ENCODE assay signal across 8 cellular contexts in the genomic region with DNA sequence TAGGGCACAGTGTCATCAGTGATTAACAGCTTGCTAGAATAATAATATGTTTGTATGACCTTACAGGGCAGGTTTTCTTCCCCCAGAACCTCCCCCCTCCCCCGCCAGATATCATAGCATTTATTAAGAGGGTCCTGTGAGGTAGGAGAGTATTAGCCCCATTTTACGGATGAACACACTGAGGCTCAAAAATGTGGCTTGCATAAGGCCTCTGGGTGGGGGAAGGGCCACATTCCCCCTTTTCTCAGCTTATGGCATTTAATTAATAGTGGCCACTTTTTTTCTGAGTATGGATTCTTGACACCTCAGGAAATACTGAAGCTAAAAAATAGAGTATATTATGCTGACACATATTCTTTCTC. TPM values are rescaled to one million over a fixed set of nuclear protein-coding genes. Genes with fewer than 3 reads are reported as not detected.
DNase-seq lines count a peak whose midpoint lies in the region; ATAC-seq and TF ChIP-seq lines count a peak whose summit lies in the region.

No MANE protein-coding gene starts in this region.

- H2AFZ ChIP-seq in neuron (ENCODE audit: low read depth, low read length), result peak overlapping the region; percentile 78

- peak overlapping the region; percentile 34 to 78 (median 66) for H3K4me3 Mint-ChIP-seq in CD4-positive, CD25-positive, alpha-beta regulatory T cell

- H3K4me1 ChIP-seq in CD4-positive, CD25-positive, alpha-beta regulatory T cell (ENCODE audit: control insufficient read depth, insufficient read depth, low read length, poor library complexity, severe bottlenecking), result peaks cover 22% of the 10 kb centered on the region
- peaks cover 29% of the 10 kb centered on the region for H3K4me1 ChIP-seq in neuron (ENCODE audit: insufficient read depth, low read length)

- H3K36me3 Mint-ChIP-seq in CD4-positive, CD25-positive, alpha-beta regulatory T cell, result no peaks in the 10 kb centered on the region

- ATAC-seq in CD4-positive, CD25-positive, alpha-beta regulatory T cell (ENCODE audit: low read depth in 2 of 2), result no peak
- ATAC-seq in HG03457 (IDR thresholded peaks at IDR 0.05; ENCODE audit: unreplicated experiment) (no peak), GM19395 (IDR thresholded peaks at IDR 0.05; ENCODE audit: unreplicated experiment) (no peak)

- H3K27me3 Mint-ChIP-seq in CD4-positive, CD25-positive, alpha-beta regulatory T cell, result peaks cover 65% of the 10 kb centered on the region

- POLR2A ChIA-PET in RWPE1 (lab: Yijun Ruan, JAX; ENCODE audit: low non-redundant PET), result no interaction called here

- H3K9me3 Mint-ChIP-seq in CD4-positive, CD25-positive, alpha-beta regulatory T cell, result peaks cover 0 to 2% (median 0%) of the 10 kb centered on the region in 7 donors

- CTCF ChIA-PET in RWPE1 (lab: Yijun Ruan, JAX), result interaction anchor here (0.7 kb wide), 1 partner anchor 49 kb away, joined by 3 read pairs; no protein-coding TSS in a partner anchor

- no peak for DNase-seq in CD4-positive, CD25-positive, alpha-beta regulatory T cell
- DNase-seq in RWPE1 (ENCODE audit: low spot score), result no peak
- no peak for DNase-seq in epithelial cell of proximal tubule (ENCODE audit: low read depth)
- no peak for DNase-seq in epidermal melanocyte (ENCODE audit: insufficient read length, low spot score)
- no peak for DNase-seq in activated CD8-positive, alpha-beta memory T cell treated with anti-CD3 and anti-CD28 coated beads for 24 hours

- peaks cover 0 to 10% (median 6%) of the 10 kb centered on the region in 4 donors for H3K4me1 Mint-ChIP-seq in CD4-positive, CD25-positive, alpha-beta regulatory T cell

- H3K27ac Mint-ChIP-seq in CD4-positive, CD25-positive, alpha-beta regulatory T cell, result no peak overlapping the region

- H3K9me3 ChIP-seq in CD4-positive, CD25-positive, alpha-beta regulatory T cell (ENCODE audit: control insufficient read depth in 2 of 2, low read length in 2 of 2), result no peaks in the 10 kb centered on the region
- H3K9me3 ChIP-seq in neuron (ENCODE audit: low read length), result no peaks in the 10 kb centered on the region

- H3K27ac ChIP-seq in CD4-positive, CD25-positive, alpha-beta regulatory T cell (ENCODE audit: insufficient read depth, low read length, poor library complexity, severe bottlenecking), result no peak overlapping the region
- peak overlapping the region; percentile 95 for H3K27ac ChIP-seq in RWPE1

- TF ChIP-seq CTCF in RWPE1 (conservative IDR thresholded peaks at IDR 0.05; ENCODE audit: low read depth) (no peak), epithelial cell of proximal tubule (conservative IDR thresholded peaks at IDR 0.05; ENCODE audit: low read depth, low read length) (no peak)

- no peaks in the 10 kb centered on the region for H3K36me3 ChIP-seq in CD4-positive, CD25-positive, alpha-beta regulatory T cell (ENCODE audit: control insufficient read depth, insufficient read depth, low read length)
- no peaks in the 10 kb centered on the region for H3K36me3 ChIP-seq in neuron (ENCODE audit: insufficient read depth, low read length)

- H3K4me3 ChIP-seq in CD4-positive, CD25-positive, alpha-beta regulatory T cell (ENCODE audit: low read depth, low read length), result no peak overlapping the region
- H3K4me3 ChIP-seq in epithelial cell of proximal tubule (ENCODE audit: low read depth, low read length), result peak overlapping the region; percentile 94
- peak overlapping the region; percentile 83 for H3K4me3 ChIP-seq in neuron (ENCODE audit: low read length)

- H3K27me3 ChIP-seq in CD4-positive, CD25-positive, alpha-beta regulatory T cell (ENCODE audit: control insufficient read depth, insufficient read depth, low read length), result peaks cover 13% of the 10 kb centered on the region
- H3K27me3 ChIP-seq in neuron (ENCODE audit: insufficient read depth, low read length), result no peaks in the 10 kb centered on the region

RNA-seq across cellular contexts. Expression of gene CTIF, which starts 2.9 kb away (rescaled TPM):
- total RNA-seq in CD4-positive, CD25-positive, alpha-beta regulatory T cell, result 1.8 TPM
- under 1 TPM in 1 of 4 donors, not detected in 3; 0.23 TPM for polyA plus RNA-seq in CD4-positive, CD25-positive, alpha-beta regulatory T cell
- total RNA-seq in epithelial cell of proximal tubule, result 12.9 and 21.2 TPM in 2 replicates
